13 cellular contexts compared by ENCODE assay signal in the genomic region with DNA sequence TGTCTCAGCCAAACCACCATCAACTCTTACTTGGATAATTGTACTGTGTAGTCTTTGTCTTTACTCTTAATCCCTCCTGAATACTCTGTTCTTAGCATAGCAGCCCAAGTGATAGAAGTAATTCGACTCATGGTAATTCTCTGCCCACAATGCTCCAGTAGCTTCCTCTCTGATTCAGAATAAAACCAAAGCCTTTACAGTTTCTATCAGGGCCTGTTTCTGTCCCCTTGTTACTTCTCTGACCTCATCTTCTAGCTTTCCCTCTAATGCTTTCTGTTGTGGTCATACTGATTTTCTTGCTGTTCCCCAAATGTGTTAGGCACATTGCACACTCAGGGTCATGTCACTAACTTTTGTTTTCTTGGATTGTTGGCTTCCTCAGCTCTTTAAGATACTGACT. TPM values are rescaled to one million over a fixed set of nuclear protein-coding genes. Genes with fewer than 3 reads are reported as not detected.
A peak's percentile ranks its signal among the peaks of the same experiment; 100 is the strongest.
DNase-seq lines count a peak whose midpoint lies in the region; ATAC-seq and TF ChIP-seq lines count a peak whose summit lies in the region.
"Had no signal": no experiment of that assay in that cellular context is flagged by ENCODE, and none has a peak within 500 bp of the region (broad histone marks: within the 10 kb centered on the region; RNA-seq: fewer than 3 reads in every experiment).

No MANE protein-coding gene starts in this region.

- H3K4me1 ChIP-seq in suprapubic skin (no peaks in the 10 kb centered on the region), HAP-1 (peaks cover 2% of the 10 kb centered on the region; the same call in 1 of the 2 replicates)
- H3K4me1 ChIP-seq: prostate gland had no signal

- TF ChIP-seq POLR2A in suprapubic skin (IDR thresholded peaks at IDR 0.05) = no peak

- H3K4me3 Mint-ChIP-seq in activated T-helper 2 cell treated with anti-CD3 and anti-CD28 coated beads, Interferon-gamma antibody, Interleukin-2, Interleukin-4, amounts not matched to agents 10 μg/mL and 5 μg/mL and 100 μg/mL, durations not matched to agents 14 hours and 24 hours and 36 hours (ENCODE audit: low read depth) = no peak overlapping the region
- H3K4me3 Mint-ChIP-seq: H9 had no signal

- H3K9me3 Mint-ChIP-seq in activated T-helper 2 cell treated with anti-CD3 and anti-CD28 coated beads, Interferon-gamma antibody, Interleukin-2, Interleukin-4, amounts not matched to agents 10 μg/mL and 5 μg/mL and 100 μg/mL, durations not matched to agents 14 hours and 24 hours and 36 hours = no peaks in the 10 kb centered on the region
- H3K9me3 Mint-ChIP-seq: H9 had no signal

- H3K36me3 ChIP-seq in suprapubic skin (peaks cover 47% of the 10 kb centered on the region), HAP-1 (replicated peaks) (peaks cover 11% of the 10 kb centered on the region), H7 (replicated peaks; ENCODE audit: control insufficient read depth, insufficient read depth, low read length) (peaks cover 6% of the 10 kb centered on the region)
- H3K36me3 ChIP-seq: prostate gland had no signal

- no peaks in the 10 kb centered on the region for H3K27me3 Mint-ChIP-seq in activated T-helper 2 cell treated with anti-CD3 and anti-CD28 coated beads, Interferon-gamma antibody, Interleukin-2, Interleukin-4, amounts not matched to agents 10 μg/mL and 5 μg/mL and 100 μg/mL, durations not matched to agents 14 hours and 24 hours and 36 hours (ENCODE audit: low read depth)

- H3K4me3 ChIP-seq in suprapubic skin (no peak overlapping the region), HAP-1 (no peak overlapping the region), H7 (ENCODE audit: insufficient read depth, low read depth, low read length) (no peak overlapping the region)
- H3K4me3 ChIP-seq: cardiac muscle cell, lung, prostate gland had no signal

- no peak for DNase-seq in activated T-helper 2 cell treated with anti-CD3 and anti-CD28 coated beads, Interferon-gamma antibody, Interleukin-2, Interleukin-4, amounts not matched to agents 10 μg/mL and 5 μg/mL and 100 μg/mL, durations not matched to agents 14 hours and 24 hours and 36 hours (ENCODE audit: low spot score)
- DNase-seq in stimulated activated naive CD4-positive, alpha-beta T cell treated with Interleukin-2 at 50 U/mL for 16 hours (lab: John Stamatoyannopoulos, UW) = no peak
- no peak for DNase-seq in suprapubic skin (ENCODE audit: low spot score in 2 of 2)
- no peak for DNase-seq in HAP-1 (ENCODE audit: low spot score in 2 of 2)
- DNase-seq in H7 = no peak
- DNase-seq: H9, NCI-H69 had no signal

- 96% methylated on average over 1 of the region's 1 CpG for WGBS in suprapubic skin

- H3K27ac ChIP-seq in suprapubic skin = no peak overlapping the region
- H3K27ac ChIP-seq: cardiac muscle cell, prostate gland had no signal

- in situ Hi-C loops in HAP-1 (cut with MboI; ENCODE audit: low sequenced_read_pairs) = no loop called here

- H3K9me3 ChIP-seq in suprapubic skin (no peaks in the 10 kb centered on the region), HAP-1 (no peaks in the 10 kb centered on the region)
- H3K9me3 ChIP-seq: prostate gland had no signal

- TF ChIP-seq EP300 in suprapubic skin (IDR thresholded peaks at IDR 0.05) = no peak

- peaks cover 74% of the 10 kb centered on the region for H3K36me3 Mint-ChIP-seq in activated T-helper 2 cell treated with anti-CD3 and anti-CD28 coated beads, Interferon-gamma antibody, Interleukin-2, Interleukin-4, amounts not matched to agents 10 μg/mL and 5 μg/mL and 100 μg/mL, durations not matched to agents 14 hours and 24 hours and 36 hours (ENCODE audit: low read depth)

- H3K4me1 Mint-ChIP-seq in activated T-helper 2 cell treated with anti-CD3 and anti-CD28 coated beads, Interferon-gamma antibody, Interleukin-2, Interleukin-4, amounts not matched to agents 10 μg/mL and 5 μg/mL and 100 μg/mL, durations not matched to agents 14 hours and 24 hours and 36 hours (ENCODE audit: low read depth) = peaks cover 28% of the 10 kb centered on the region

- H3K27ac Mint-ChIP-seq in activated T-helper 2 cell treated with anti-CD3 and anti-CD28 coated beads, Interferon-gamma antibody, Interleukin-2, Interleukin-4, amounts not matched to agents 10 μg/mL and 5 μg/mL and 100 μg/mL, durations not matched to agents 14 hours and 24 hours and 36 hours = peak overlapping the region; percentile 35

- TF ChIP-seq CTCF in suprapubic skin (IDR thresholded peaks at IDR 0.05) = no peak

- intact Hi-C loops in activated T-helper 2 cell treated with anti-CD3 and anti-CD28 coated beads, Interferon-gamma antibody, Interleukin-2, Interleukin-4, amounts not matched to agents 10 μg/mL and 5 μg/mL and 100 μg/mL, durations not matched to agents 14 hours and 24 hours and 36 hours (cut with micrococcal nuclease) = no loop called here

- no peaks in the 10 kb centered on the region for H3K27me3 ChIP-seq in suprapubic skin
- no peaks in the 10 kb centered on the region for H3K27me3 ChIP-seq in HAP-1 (ENCODE audit: low read depth)
- no peaks in the 10 kb centered on the region for H3K27me3 ChIP-seq in H7 (ENCODE audit: control insufficient read depth, insufficient read depth, low read length)
- H3K27me3 ChIP-seq: cardiac muscle cell had no signal

- ATAC-seq in GM18868 (IDR thresholded peaks at IDR 0.05; ENCODE audit: unreplicated experiment) (peak; percentile 96), GM21423 (IDR thresholded peaks at IDR 0.05; ENCODE audit: unreplicated experiment) (peak; percentile 89), HG03066 (IDR thresholded peaks at IDR 0.05; ENCODE audit: low read depth, unreplicated experiment) (peak; percentile 93)

RNA-seq across cellular contexts. Expression of a gene that starts 8.0 kb away (rescaled TPM):
- total RNA-seq in activated T-helper 2 cell treated with anti-CD3 and anti-CD28 coated beads, Interferon-gamma antibody, Interleukin-2, Interleukin-4, amounts not matched to agents 10 μg/mL and 5 μg/mL and 100 μg/mL, durations not matched to agents 14 hours and 24 hours and 36 hours = 16.0 and 18.0 TPM in 2 replicates
- 10 to 100 TPM; 10.7 to 19.9 (median 17.5) TPM for total RNA-seq in suprapubic skin
- 15.3 and 20.4 TPM in 2 replicates for total RNA-seq in H7 (2014; rRNA removed; shearing (Covaris generic))
